In genomic region chr4:151730003-151730559, GRCh38 we compare ENCODE assay signal across 1 cellular context.
TF ChIP-seq lines count a peak whose summit lies in the region.

No MANE protein-coding gene starts in this region.

TF ChIP-seq in HEK293, 187 proteins besides CTCF, POLR2A, EP300 and RAD21 (continued from another document and continues in another):
- TF ChIP-seq, protein P1, sequence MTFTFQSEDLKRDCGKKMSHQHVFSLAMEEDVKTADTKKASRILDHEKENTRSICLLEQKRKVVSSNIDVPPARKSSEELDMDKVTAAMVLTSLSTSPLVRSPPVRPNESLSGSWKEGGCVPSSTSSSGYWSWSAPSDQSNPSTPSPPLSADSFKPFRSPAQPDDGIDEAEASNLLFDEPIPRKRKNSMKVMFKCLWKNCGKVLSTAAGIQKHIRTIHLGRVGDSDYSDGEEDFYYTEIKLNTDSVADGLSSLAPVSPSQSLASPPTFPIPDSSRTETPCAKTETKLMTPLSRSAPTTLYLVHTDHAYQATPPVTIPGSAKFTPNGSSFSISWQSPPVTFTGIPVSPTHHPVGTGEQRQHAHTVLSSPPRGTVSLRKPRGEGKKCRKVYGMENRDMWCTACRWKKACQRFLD (tag by site-specific recombination; IDR thresholded peaks at IDR 0.05), result no peak
- TF ChIP-seq ZNF645 (tag by site-specific recombination; IDR thresholded peaks at IDR 0.05), result no peak
- TF ChIP-seq SP7 (tag by site-specific recombination; IDR thresholded peaks at IDR 0.05), result peak; percentile 60
- no peak for TF ChIP-seq ZSCAN4 (tag by site-specific recombination; IDR thresholded peaks at IDR 0.05)
- peak; percentile 62 for TF ChIP-seq GLIS1 (tag by site-specific recombination; IDR thresholded peaks at IDR 0.05)
- no peak for TF ChIP-seq ZNF274 (IDR thresholded peaks at IDR 0.05; ENCODE audit: low read length)
- no peak for TF ChIP-seq ZNF274 (tag by site-specific recombination; IDR thresholded peaks at IDR 0.05; ENCODE audit: borderline replicate concordance)
- TF ChIP-seq ZBTB49 (tag by site-specific recombination; IDR thresholded peaks at IDR 0.05; ENCODE audit: low read depth), result no peak
- TF ChIP-seq ZNF350 (tag by site-specific recombination; IDR thresholded peaks at IDR 0.05), result no peak
- TF ChIP-seq ZBTB21 (tag by site-specific recombination; IDR thresholded peaks at IDR 0.05), result no peak
- TF ChIP-seq ZNF366 (tag by site-specific recombination; conservative IDR thresholded peaks at IDR 0.05), result peak; percentile 41; the same call in 1 of the 2 replicates
- TF ChIP-seq ZBTB11 (tag by site-specific recombination; conservative IDR thresholded peaks at IDR 0.05; ENCODE audit: low read depth), result no peak
- no peak for TF ChIP-seq ZBTB44 (tag by site-specific recombination; IDR thresholded peaks at IDR 0.05)
- TF ChIP-seq ZFP69B (tag by site-specific recombination; IDR thresholded peaks at IDR 0.05), result no peak
- TF ChIP-seq ZNF629 (tag by site-specific recombination; IDR thresholded peaks at IDR 0.05), result no peak
- no peak for TF ChIP-seq ZNF660 (tag by site-specific recombination; IDR thresholded peaks at IDR 0.05)
- peak; percentile 55; the same call in 1 of the 2 replicates for TF ChIP-seq KLF9 (tag by site-specific recombination; IDR thresholded peaks at IDR 0.05; ENCODE audit: low read depth)
- peak; percentile 16; the same call in 1 of the 2 replicates for TF ChIP-seq SP3 (tag by site-specific recombination; IDR thresholded peaks at IDR 0.05)
- TF ChIP-seq ZNF37A (tag by site-specific recombination; IDR thresholded peaks at IDR 0.05), result no peak
- TF ChIP-seq ZFHX2 (tag by site-specific recombination; conservative IDR thresholded peaks at IDR 0.05), result peak; percentile 62
- no peak for TF ChIP-seq ZNF16 (tag by site-specific recombination; IDR thresholded peaks at IDR 0.05; ENCODE audit: low read depth)
- TF ChIP-seq ZNF341 (tag by site-specific recombination; IDR thresholded peaks at IDR 0.05; ENCODE audit: low read depth), result no peak
- no peak for TF ChIP-seq OVOL3 (tag by site-specific recombination; IDR thresholded peaks at IDR 0.05)
- TF ChIP-seq HOXA7 (CRISPR knock-in tag; IDR thresholded peaks at IDR 0.05; ENCODE audit: borderline replicate concordance), result no peak
- TF ChIP-seq, protein P2, sequence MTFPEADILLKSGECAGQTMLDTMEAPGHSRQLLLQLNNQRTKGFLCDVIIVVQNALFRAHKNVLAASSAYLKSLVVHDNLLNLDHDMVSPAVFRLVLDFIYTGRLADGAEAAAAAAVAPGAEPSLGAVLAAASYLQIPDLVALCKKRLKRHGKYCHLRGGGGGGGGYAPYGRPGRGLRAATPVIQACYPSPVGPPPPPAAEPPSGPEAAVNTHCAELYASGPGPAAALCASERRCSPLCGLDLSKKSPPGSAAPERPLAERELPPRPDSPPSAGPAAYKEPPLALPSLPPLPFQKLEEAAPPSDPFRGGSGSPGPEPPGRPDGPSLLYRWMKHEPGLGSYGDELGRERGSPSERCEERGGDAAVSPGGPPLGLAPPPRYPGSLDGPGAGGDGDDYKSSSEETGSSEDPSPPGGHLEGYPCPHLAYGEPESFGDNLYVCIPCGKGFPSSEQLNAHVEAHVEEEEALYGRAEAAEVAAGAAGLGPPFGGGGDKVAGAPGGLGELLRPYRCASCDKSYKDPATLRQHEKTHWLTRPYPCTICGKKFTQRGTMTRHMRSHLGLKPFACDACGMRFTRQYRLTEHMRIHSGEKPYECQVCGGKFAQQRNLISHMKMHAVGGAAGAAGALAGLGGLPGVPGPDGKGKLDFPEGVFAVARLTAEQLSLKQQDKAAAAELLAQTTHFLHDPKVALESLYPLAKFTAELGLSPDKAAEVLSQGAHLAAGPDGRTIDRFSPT (tag by site-specific recombination; IDR thresholded peaks at IDR 0.05), result 0 out of 2 replicates have a peak, but pooled peaks have one; percentile 16
- no peak for TF ChIP-seq KLF8 (tag by site-specific recombination; IDR thresholded peaks at IDR 0.05)
- no peak for TF ChIP-seq ZNF521 (tag by site-specific recombination; IDR thresholded peaks at IDR 0.05)
- no peak for TF ChIP-seq ZNF426 (tag by site-specific recombination; IDR thresholded peaks at IDR 0.05)
- TF ChIP-seq ZNF544 (tag by site-specific recombination; IDR thresholded peaks at IDR 0.05), result no peak
- TF ChIP-seq ZNF155 (tag by site-specific recombination; IDR thresholded peaks at IDR 0.05), result no peak
- TF ChIP-seq, protein P3, sequence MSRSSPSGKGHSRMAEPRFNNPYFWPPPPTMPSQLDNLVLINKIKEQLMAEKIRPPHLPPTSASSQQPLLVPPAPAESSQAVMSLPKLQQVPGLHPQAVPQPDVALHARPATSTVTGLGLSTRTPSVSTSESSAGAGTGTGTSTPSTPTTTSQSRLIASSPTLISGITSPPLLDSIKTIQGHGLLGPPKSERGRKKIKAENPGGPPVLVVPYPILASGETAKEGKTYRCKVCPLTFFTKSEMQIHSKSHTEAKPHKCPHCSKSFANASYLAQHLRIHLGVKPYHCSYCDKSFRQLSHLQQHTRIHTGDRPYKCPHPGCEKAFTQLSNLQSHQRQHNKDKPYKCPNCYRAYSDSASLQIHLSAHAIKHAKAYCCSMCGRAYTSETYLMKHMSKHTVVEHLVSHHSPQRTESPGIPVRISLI (tag by site-specific recombination; IDR thresholded peaks at IDR 0.05), result no peak
- TF ChIP-seq RBAK (tag by site-specific recombination; IDR thresholded peaks at IDR 0.05), result no peak
- TF ChIP-seq ZNF133 (tag by site-specific recombination; IDR thresholded peaks at IDR 0.05), result no peak
- TF ChIP-seq ZNF202 (tag by site-specific recombination; IDR thresholded peaks at IDR 0.05; ENCODE audit: borderline replicate concordance), result no peak
- TF ChIP-seq ZNF677 (tag by site-specific recombination; IDR thresholded peaks at IDR 0.05), result no peak
- no peak for TF ChIP-seq ZNF148 (tag by site-specific recombination; IDR thresholded peaks at IDR 0.05; ENCODE audit: borderline replicate concordance)
- peak; percentile 45; the same call in 1 of the 2 replicates for TF ChIP-seq EGR2 (tag by site-specific recombination; IDR thresholded peaks at IDR 0.05; ENCODE audit: low read depth)
- peak; percentile 41 for TF ChIP-seq PRDM10 (tag by site-specific recombination; IDR thresholded peaks at IDR 0.05)
- TF ChIP-seq ZNF335 (tag by site-specific recombination; conservative IDR thresholded peaks at IDR 0.05), result peak; percentile 67
- TF ChIP-seq SETDB1 (IDR thresholded peaks at IDR 0.05; ENCODE audit: insufficient read length, low read length), result no peak
- TF ChIP-seq ZNF707 (tag by site-specific recombination; IDR thresholded peaks at IDR 0.05), result no peak
- no peak for TF ChIP-seq ZNF114 (tag by site-specific recombination; IDR thresholded peaks at IDR 0.05)
